30 cellular contexts compared by ENCODE assay signal in the genomic region with DNA sequence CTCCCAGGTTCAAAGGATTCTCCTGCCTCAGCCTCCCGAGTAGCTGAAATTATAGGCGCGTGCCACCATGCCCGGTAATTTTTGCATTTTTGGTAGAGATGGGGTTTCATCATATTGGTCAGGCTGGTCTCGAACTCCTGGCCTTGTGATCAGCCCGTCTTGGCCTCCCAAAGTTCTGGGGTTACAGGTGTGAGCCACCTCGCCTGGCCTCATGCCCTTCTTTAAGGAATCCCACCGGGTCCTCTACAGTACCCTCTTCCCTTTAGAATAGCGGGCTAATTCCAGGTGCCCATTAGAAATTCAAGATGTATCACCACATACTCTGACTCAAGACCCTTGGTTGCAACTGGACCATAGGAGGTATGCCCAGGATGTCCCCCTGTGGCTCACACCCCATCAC.
"Had no signal": no experiment of that assay in that cellular context is flagged by ENCODE, and none has a peak within 500 bp of the region (broad histone marks: within the 10 kb centered on the region; RNA-seq: fewer than 3 reads in every experiment).

No MANE protein-coding gene starts in this region.

- H3K9me3 Mint-ChIP-seq: naive thymus-derived CD8-positive, alpha-beta T cell; natural killer cell treated with Interleukin-12 subunit alpha and Interleukin-12 subunit beta and Interleukin-15 and Interleukin-18, amount 100 ng/mL, for 72 hours; nephron progenitor cell; neural crest cell; stimulated activated effector memory CD8-positive, alpha-beta T cell treated with anti-CD3 and anti-CD28 coated beads, Interleukin-12 subunit alpha, Interleukin-12 subunit beta, amount 100 ng/mL, for 72 hours; stimulated activated naive B cell treated with anti-CD40 and anti-IgM and Interleukin-4, amounts not matched to agents 10 μg/mL and 1 μg/mL and 100 μg/mL, for 72 hours; stimulated activated naive CD8-positive, alpha-beta T cell treated with anti-CD3 and anti-CD28 coated beads, Interleukin-15, Interleukin-2, amounts not matched to agents 100 ng/mL and 50 ng/mL, for 24 hours; type B pancreatic cell had no signal

- H3K27ac Mint-ChIP-seq: naive thymus-derived CD8-positive, alpha-beta T cell; natural killer cell treated with Interleukin-12 subunit alpha and Interleukin-12 subunit beta and Interleukin-15 and Interleukin-18, amount 100 ng/mL, for 72 hours; nephron progenitor cell; progenitor cell of endocrine pancreas; stimulated activated effector memory CD8-positive, alpha-beta T cell treated with anti-CD3 and anti-CD28 coated beads, Interleukin-12 subunit alpha, Interleukin-12 subunit beta, amount 100 ng/mL, for 72 hours; stimulated activated naive B cell treated with anti-CD40 and anti-IgM and Interleukin-4, amounts not matched to agents 10 μg/mL and 1 μg/mL and 100 μg/mL, for 72 hours; stimulated activated naive CD8-positive, alpha-beta T cell treated with anti-CD3 and anti-CD28 coated beads, Interleukin-15, Interleukin-2, amounts not matched to agents 100 ng/mL and 50 ng/mL, for 24 hours; type B pancreatic cell had no signal

- H3K27me3 ChIP-seq: neutrophil, ovary, right lobe of liver, sigmoid colon, thyroid gland, tibial nerve, upper lobe of right lung, uterus had no signal

- DNase-seq: naive thymus-derived CD8-positive, alpha-beta T cell; nephron progenitor cell; nucleus accumbens; ovary; posterior cingulate gyrus; psoas muscle; right cardiac atrium; right lobe of liver; sigmoid colon; small intestine; stimulated activated CD4-positive, alpha-beta T cell treated with anti-CD3 and anti-CD28 coated beads, Interleukin-15, amount 100 ng/mL, for 24 hours; stimulated activated CD4-positive, alpha-beta T cell treated with anti-CD3 and anti-CD28 coated beads, Interleukin-2, amount 100 ng/mL, for 24 hours; stimulated activated CD4-positive, alpha-beta T cell treated with anti-CD3 and anti-CD28 coated beads, Interleukin-2, amount 100 ng/mL, for 48 hours; stimulated activated CD4-positive, alpha-beta T cell treated with anti-CD3 and anti-CD28 coated beads, Interleukin-4, amount 100 ng/mL, for 24 hours; stimulated activated naive B cell treated with anti-CD40 and anti-IgM and Interleukin-4, amounts not matched to agents 10 μg/mL and 1 μg/mL and 100 μg/mL, for 72 hours; stimulated activated naive CD4-positive, alpha-beta T cell treated with Interleukin-2 at 50 U/mL for 16 hours; stomach; thyroid gland; upper lobe of right lung; uterus had no signal

- H3K36me3 Mint-ChIP-seq: naive thymus-derived CD8-positive, alpha-beta T cell; natural killer cell treated with Interleukin-12 subunit alpha and Interleukin-12 subunit beta and Interleukin-15 and Interleukin-18, amount 100 ng/mL, for 72 hours; stimulated activated effector memory CD8-positive, alpha-beta T cell treated with anti-CD3 and anti-CD28 coated beads, Interleukin-12 subunit alpha, Interleukin-12 subunit beta, amount 100 ng/mL, for 72 hours; stimulated activated naive B cell treated with anti-CD40 and anti-IgM and Interleukin-4, amounts not matched to agents 10 μg/mL and 1 μg/mL and 100 μg/mL, for 72 hours; type B pancreatic cell had no signal

- H3K4me1 Mint-ChIP-seq: naive thymus-derived CD8-positive, alpha-beta T cell; stimulated activated effector memory CD8-positive, alpha-beta T cell treated with anti-CD3 and anti-CD28 coated beads, Interleukin-12 subunit alpha, Interleukin-12 subunit beta, amount 100 ng/mL, for 72 hours; stimulated activated naive B cell treated with anti-CD40 and anti-IgM and Interleukin-4, amounts not matched to agents 10 μg/mL and 1 μg/mL and 100 μg/mL, for 72 hours had no signal

- H2AFZ ChIP-seq: parathyroid adenoma had no signal

- H3K79me2 ChIP-seq: parathyroid adenoma had no signal

- H3K4me3 Mint-ChIP-seq: naive thymus-derived CD8-positive, alpha-beta T cell; natural killer cell treated with Interleukin-12 subunit alpha and Interleukin-12 subunit beta and Interleukin-15 and Interleukin-18, amount 100 ng/mL, for 72 hours; nephron progenitor cell; neural crest cell; stimulated activated effector memory CD8-positive, alpha-beta T cell treated with anti-CD3 and anti-CD28 coated beads, Interleukin-12 subunit alpha, Interleukin-12 subunit beta, amount 100 ng/mL, for 72 hours; stimulated activated naive B cell treated with anti-CD40 and anti-IgM and Interleukin-4, amounts not matched to agents 10 μg/mL and 1 μg/mL and 100 μg/mL, for 72 hours; stimulated activated naive CD8-positive, alpha-beta T cell treated with anti-CD3 and anti-CD28 coated beads, Interleukin-15, Interleukin-2, amounts not matched to agents 100 ng/mL and 50 ng/mL, for 24 hours; type B pancreatic cell had no signal

- H3K36me3 ChIP-seq: neutrophil, ovary, right lobe of liver, sigmoid colon, stomach, thoracic aorta, thyroid gland, tibial nerve, upper lobe of right lung, uterus had no signal

- FAIRE-seq: small intestine had no signal

- ATAC-seq: naive thymus-derived CD8-positive, alpha-beta T cell; natural killer cell treated with Interleukin-12 subunit alpha and Interleukin-12 subunit beta and Interleukin-15 and Interleukin-18, amount 100 ng/mL, for 72 hours; psoas muscle; right cardiac atrium; right lobe of liver; stimulated activated effector memory CD8-positive, alpha-beta T cell treated with anti-CD3 and anti-CD28 coated beads, Interleukin-12 subunit alpha, Interleukin-12 subunit beta, amount 100 ng/mL, for 72 hours; stimulated activated naive B cell treated with anti-CD40 and anti-IgM and Interleukin-4, amounts not matched to agents 10 μg/mL and 1 μg/mL and 100 μg/mL, for 72 hours; upper lobe of right lung had no signal

- H3K4me1 ChIP-seq: parathyroid adenoma, psoas muscle, right lobe of liver, sigmoid colon, stomach, thyroid gland, upper lobe of right lung, uterus had no signal

- H3K9me3 ChIP-seq: neutrophil, ovary, psoas muscle, right lobe of liver, sigmoid colon, stomach, thoracic aorta, thyroid gland, tibial nerve, upper lobe of right lung, uterus had no signal

- H3K9ac ChIP-seq: parathyroid adenoma had no signal

- H3K4me3 ChIP-seq: ovary, psoas muscle, right lobe of liver, sigmoid colon, stomach, thoracic aorta, thyroid gland, tibial nerve, upper lobe of right lung, uterus had no signal

- H3K27ac ChIP-seq: neutrophil, ovary, parathyroid adenoma, psoas muscle, right lobe of liver, sigmoid colon, stomach, thoracic aorta, thyroid gland, tibial nerve, upper lobe of right lung, uterus had no signal
